Comparison of ENCODE assay signal across 9 cellular contexts in the genomic region with DNA sequence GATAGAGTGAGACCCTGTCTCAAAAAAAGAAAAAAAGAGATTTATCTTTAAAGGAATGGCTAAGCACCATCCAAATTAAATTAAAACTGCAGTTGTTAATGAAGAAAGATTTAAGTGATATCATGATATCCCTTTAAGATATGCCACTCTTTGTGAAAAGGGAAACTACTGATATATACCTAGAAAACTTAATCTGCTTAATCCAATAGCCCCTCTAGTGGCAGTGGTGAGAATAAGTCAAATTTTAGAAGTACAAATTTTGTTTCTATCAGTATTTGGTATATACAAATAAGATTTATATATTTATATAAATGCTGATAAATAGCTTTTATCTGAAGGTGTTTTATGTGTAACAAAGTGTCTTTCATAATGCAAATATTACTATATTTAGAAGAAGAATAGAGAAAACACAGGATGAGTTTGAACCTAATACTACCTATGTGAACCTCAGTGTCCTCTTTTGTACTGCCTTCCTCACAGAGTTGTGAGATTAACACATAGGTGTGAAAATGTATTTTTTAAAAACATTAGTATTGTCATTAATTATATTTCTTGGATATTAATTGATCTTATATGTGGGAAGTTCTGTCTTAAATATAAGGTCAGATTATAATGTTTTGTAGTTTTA. TPM values are rescaled to one million over a fixed set of nuclear protein-coding genes. Genes with fewer than 3 reads are reported as not detected.
DNase-seq lines count a peak whose midpoint lies in the region; ATAC-seq and TF ChIP-seq lines count a peak whose summit lies in the region.
"Had no signal": no experiment of that assay in that cellular context is flagged by ENCODE, and none has a peak within 500 bp of the region (broad histone marks: within the 10 kb centered on the region; RNA-seq: fewer than 3 reads in every experiment).

No MANE protein-coding gene starts in this region.

- no peaks in the 10 kb centered on the region for H3K9me3 ChIP-seq in Panc1 (ENCODE audit: control insufficient read depth, insufficient read depth, low read depth, low read length)

- no TSS peak for BruUV-seq in Panc1 (replicated peaks; lab: Mats Ljungman, UMichigan)

- POLR2A ChIA-PET in GM10248 (lab: Yijun Ruan, JAX) (no interaction called here), Panc1 (lab: Charles Lee) (no interaction called here)

- in situ Hi-C loops in Panc1 (cut with HindIII; ENCODE audit: low pct_unique_long_range_greater_than_20kb, low sequenced_read_pairs), result no loop called here

- intact Hi-C loops in Panc1 (cut with micrococcal nuclease; ENCODE audit: unreplicated experiment), result no loop called here

- H3K4me3 ChIP-seq in Panc1 (ENCODE audit: low read depth in 2 of 2, low read length in 2 of 2) (no peak overlapping the region), fibroblast of villous mesenchyme (ENCODE audit: low read depth, low read length) (no peak overlapping the region)

- TF ChIP-seq CTCF in GM10248 (IDR thresholded peaks at IDR 0.05; ENCODE audit: control extremely low read depth, extremely low read depth, low read depth, missing control alignments) (peak; percentile 10), Panc1 (IDR thresholded peaks at IDR 0.05) (peak; percentile 40; the same call in 1 of the 2 replicates), fibroblast of villous mesenchyme (IDR thresholded peaks at IDR 0.05; ENCODE audit: insufficient read depth, low read depth, low read length) (peak; percentile 55)

- H3K27me3 ChIP-seq in Panc1 (ENCODE audit: control insufficient read depth, insufficient read depth, low read length), result no peaks in the 10 kb centered on the region

- H3K4me1 ChIP-seq in Panc1 (ENCODE audit: control insufficient read depth, insufficient read depth, low read length), result no peaks in the 10 kb centered on the region

- ATAC-seq in Panc1 (no peak), GM18870 (IDR thresholded peaks at IDR 0.05; ENCODE audit: unreplicated experiment) (no peak)
- ATAC-seq in stimulated activated naive CD8-positive, alpha-beta T cell treated with anti-CD3 and anti-CD28 coated beads, Interleukin-15, Interleukin-2, amounts not matched to agents 100 U/mL and 50 U/mL, for 24 hours, result no peak

- H3K27ac ChIP-seq in Panc1 (ENCODE audit: low read length), result no peak overlapping the region

- CTCF ChIA-PET in GM10248 (lab: Yijun Ruan, JAX) (interaction anchor here (0.6 to 1.3 kb wide), 3 partner anchors 14 to 641 kb away, joined by 3 read pairs; no protein-coding TSS in a partner anchor), Panc1 (lab: Charles Lee) (no interaction called here)

- DNase-seq in A172 (ENCODE audit: low spot score) (peak; percentile 17), GM10248 (ENCODE audit: extremely low spot score) (peak; percentile 25), Panc1 (ENCODE audit: low read depth, low spot score) (no peak), fibroblast of villous mesenchyme (ENCODE audit: low read depth) (peak; percentile 12), T-helper 9 cell (no peak), NK-92 (lab: John Stamatoyannopoulos, UW; ENCODE audit: unreplicated experiment) (no peak)
- DNase-seq in stimulated activated naive CD8-positive, alpha-beta T cell treated with anti-CD3 and anti-CD28 coated beads, Interleukin-15, Interleukin-2, amounts not matched to agents 100 U/mL and 50 U/mL, for 24 hours, result no peak
- DNase-seq: activated CD4-positive, alpha-beta memory T cell treated with anti-CD3 and anti-CD28 coated beads, Interleukin-2, amount 10 ng/mL, durations not matched to agents 7 days and 5 days had no signal

- peaks cover 3% of the 10 kb centered on the region; the same call in 1 of the 2 replicates for H3K36me3 ChIP-seq in Panc1 (ENCODE audit: control insufficient read depth, insufficient read depth, low read length)

RNA-seq across cellular contexts. Expression of a gene that starts 51.4 kb away (rescaled TPM):
- not detected in 2 replicates for total RNA-seq in A172 (2014; rRNA removed; shearing (Covaris generic))
- 8.9 TPM for total RNA-seq in Panc1 (2021; ENCODE audit: unreplicated experiment)
- polyA plus RNA-seq in Panc1 (2012; ENCODE audit: insufficient read length), result 6.9 TPM
- not detected in 2 replicates for total RNA-seq in fibroblast of villous mesenchyme
- total RNA-seq: activated CD4-positive, alpha-beta memory T cell treated with anti-CD3 and anti-CD28 coated beads, Interleukin-2, amount 10 ng/mL, durations not matched to agents 7 days and 5 days had no signal

Comparison
In these comparisons a context has a peak if more than half of its experiments do, and no peak if none do; other contexts are left out.
1. DNase-seq: peak in A172 (single experiment), GM10248 (single experiment) and fibroblast of villous mesenchyme (single experiment); none in Panc1 (single experiment), stimulated activated naive CD8-positive, alpha-beta T cell treated with anti-CD3 and anti-CD28 coated beads, Interleukin-15, Interleukin-2, amounts not matched to agents 100 U/mL and 50 U/mL, for 24 hours (single experiment), T-helper 9 cell (single experiment) and NK-92 (single experiment).
2. Peak in every context shown above with its lines, with median percentiles within 50 percentile points of each other: CTCF ChIP-seq.